9 cellular contexts compared by ENCODE assay signal in genomic region chr4:73434311-73434710, GRCh38. TPM values are rescaled to one million over a fixed set of nuclear protein-coding genes. Genes with fewer than 3 reads are reported as not detected.
DNase-seq lines count a peak whose midpoint lies in the region; ATAC-seq, FAIRE-seq and TF ChIP-seq lines count a peak whose summit lies in the region.
"Had no signal": no experiment of that assay in that cellular context is flagged by ENCODE, and none has a peak within 500 bp of the region (broad histone marks: within the 10 kb centered on the region; RNA-seq: fewer than 3 reads in every experiment).

No MANE protein-coding gene starts in this region.

- H3K9ac ChIP-seq in H1 (replicated peaks in 1 of 4; ENCODE audit: extremely low read depth in 1 of 4, low read depth in 3 of 4, low read length in 3 of 4): no peak overlapping the region

- no peaks in the 10 kb centered on the region for H3K27me3 ChIP-seq in H1 (replicated peaks in 1 of 4; ENCODE audit: control insufficient read depth in 3 of 4, extremely low read depth in 1 of 4, insufficient read depth in 3 of 4, low read length in 3 of 4)

- no peak overlapping the region for H4K91ac ChIP-seq in H1 (replicated peaks; ENCODE audit: insufficient read length, low read length)

- no peaks in the 10 kb centered on the region for H3K23me2 ChIP-seq in H1 (ENCODE audit: low read depth, low read length)

- H2BK20ac ChIP-seq in H1 (ENCODE audit: low read length): no peak overlapping the region

- H2BK15ac ChIP-seq in H1 (ENCODE audit: low read length): no peak overlapping the region

- H3K36me3 ChIP-seq in H1 (ENCODE audit: control insufficient read depth in 2 of 4, insufficient read depth in 4 of 4, low read length in 3 of 4): no peaks in the 10 kb centered on the region
- H3K36me3 ChIP-seq: neutrophil had no signal

- H2AFZ ChIP-seq in H1 (ENCODE audit: low read length): peak overlapping the region; percentile 92; the same call in 1 of the 2 replicates

- no peak for TF ChIP-seq RAD21 in A549 (conservative IDR thresholded peaks at IDR 0.05 in 1 of 2, IDR thresholded peaks at IDR 0.05 in 1 of 2)
- TF ChIP-seq RAD21 in H1 (IDR thresholded peaks at IDR 0.05 in 1 of 2, conservative IDR thresholded peaks at IDR 0.05 in 1 of 2; ENCODE audit: low read depth in 2 of 2, low read length in 2 of 2): peak; percentile 23 to 25; a peak in 3 of 4 replicates

- 68% methylated on average over 3 of the region's 3 CpGs for WGBS in A549 (ENCODE audit: missing lambda C conversion rate)
- 48% methylated on average over 3 of the region's 3 CpGs; no CpG with 5 or more reads in 1 of the 2 experiments for WGBS in H1 (ENCODE audit: extremely low coverage in 1 of 2, insufficient coverage in 1 of 2, insufficient read length in 1 of 2, insufficient replicate concordance in 2 of 2, low coverage in 1 of 2, low lambda C conversion rate in 2 of 2, missing lambda C conversion rate in 1 of 2), 2 experiments

- no peak for TF ChIP-seq POLR2A in A549 (IDR thresholded peaks at IDR 0.05; ENCODE audit: low read length)
- no peak for TF ChIP-seq POLR2A in H1 (IDR thresholded peaks at IDR 0.05; ENCODE audit: control extremely low read depth in 1 of 2, low read depth in 2 of 2, low read length in 2 of 2)

- H3K79me1 ChIP-seq in H1 (ENCODE audit: low read depth, low read length): no peaks in the 10 kb centered on the region

- H2BK5ac ChIP-seq in H1 (ENCODE audit: low read depth, low read length): no peak overlapping the region

- H3K18ac ChIP-seq in H1 (ENCODE audit: extremely low read depth, low read length): no peak overlapping the region

- H3K23ac ChIP-seq in H1 (ENCODE audit: insufficient read length): no peak overlapping the region

- no peak overlapping the region for H4K5ac ChIP-seq in H1 (ENCODE audit: insufficient read length, low read depth, low read length)

- POLR2A ChIA-PET in A549 (lab: Yijun Ruan, JAX): no interaction called here
- POLR2A ChIA-PET in H1 (lab: Charles Lee; ENCODE audit: partially characterized antibody): no interaction called here

- no peaks in the 10 kb centered on the region for H3K4me1 ChIP-seq in A549
- no peaks in the 10 kb centered on the region for H3K4me1 ChIP-seq in H1 (replicated peaks in 1 of 4; ENCODE audit: control insufficient read depth in 3 of 4, insufficient read depth in 4 of 4, low read length in 3 of 4)

- no peak for TF ChIP-seq EP300 in A549 (IDR thresholded peaks at IDR 0.05)
- TF ChIP-seq EP300 in H1 (IDR thresholded peaks at IDR 0.05; ENCODE audit: borderline replicate concordance in 1 of 2, low read depth in 2 of 2, low read length in 2 of 2): no peak

- no peak overlapping the region for H3K4ac ChIP-seq in H1 (replicated peaks; ENCODE audit: insufficient read length, low read depth, low read length)

- H3K56ac ChIP-seq in H1 (replicated peaks; ENCODE audit: insufficient read length, low read depth, low read length): no peak overlapping the region

- H4K20me1 ChIP-seq in H1 (replicated peaks in 1 of 2; ENCODE audit: control insufficient read depth in 1 of 2, insufficient read depth in 2 of 2, low read length in 2 of 2): no peaks in the 10 kb centered on the region

- FAIRE-seq in A549 (lab: Jason Lieb, UNC) (no peak), H1 (lab: Jason Lieb, UNC) (peak; percentile 50)

- CTCF ChIA-PET in A549 (lab: Yijun Ruan, JAX) (interaction anchor here (1.4 kb wide), 1 partner anchor 19 kb away, joined by 3 read pairs; no protein-coding TSS in a partner anchor), H1 (lab: Charles Lee; ENCODE audit: partially characterized antibody) (interaction anchor here (0.7 to 6.9 kb wide), 19 partner anchors 10 to 135 kb away, joined by 3 to 83 read pairs (median 4); no protein-coding TSS in a partner anchor)

- H3K27ac ChIP-seq in A549: no peak overlapping the region
- H3K27ac ChIP-seq in H1 (ENCODE audit: low read depth, low read length): no peak overlapping the region
- H3K27ac ChIP-seq: neutrophil had no signal

- no peak overlapping the region for H2BK12ac ChIP-seq in H1 (ENCODE audit: low read depth, low read length)

- H3K4me3 ChIP-seq in A549 (no peak overlapping the region), H1 (ENCODE audit: extremely low read depth in 1 of 4, insufficient read depth in 2 of 4, low read depth in 3 of 4, low read length in 4 of 4) (no peak overlapping the region)

- H4K8ac ChIP-seq in H1 (ENCODE audit: extremely low read depth, insufficient read depth, low read length): no peak overlapping the region

- 0 out of 3 replicates have a peak, but pooled peaks have one; percentile 10 for TF ChIP-seq CTCF in A549 (IDR thresholded peaks at IDR 0.05)
- TF ChIP-seq CTCF in H1 (IDR thresholded peaks at IDR 0.05; ENCODE audit: control extremely low read depth in 1 of 3, insufficient read depth in 1 of 3, low read depth in 1 of 3, low read length in 3 of 3): peak in 1 of 3 experiments; percentile 40; a peak in 2 of 4 replicates

- H3K4me2 ChIP-seq in A549 (no peak overlapping the region), H1 (ENCODE audit: insufficient read depth in 1 of 2, low read depth in 2 of 2, low read length in 2 of 2) (no peak overlapping the region)

- H3K9me3 ChIP-seq in A549 (no peaks in the 10 kb centered on the region), H1 (ENCODE audit: insufficient read depth in 2 of 2, low read depth in 1 of 2, low read length in 1 of 2) (no peaks in the 10 kb centered on the region)
- H3K9me3 ChIP-seq: neutrophil had no signal

- ATAC-seq in A549 (peak in 1 of 2 experiments; percentile 53; a peak in 1 of 6 replicates), GM18511 (IDR thresholded peaks at IDR 0.05; ENCODE audit: unreplicated experiment) (peak; percentile 72), GM18502 (IDR thresholded peaks at IDR 0.05; ENCODE audit: poor library complexity, unreplicated experiment) (no peak)

- H3K14ac ChIP-seq in H1 (ENCODE audit: insufficient read length): no peak overlapping the region

- H3K79me2 ChIP-seq in H1 (ENCODE audit: control insufficient read depth in 1 of 2, insufficient read depth in 2 of 2, low read length in 2 of 2): no peaks in the 10 kb centered on the region

- in situ Hi-C loops in KBM-7 (cut with MboI; ENCODE audit: low pct_unique_long_range_greater_than_20kb, low sequenced_read_pairs): no loop called here

- H2AK5ac ChIP-seq in H1 (ENCODE audit: low read depth, low read length): no peak overlapping the region

- peak; percentile 4 to 7 for DNase-seq in A549 (ENCODE audit: low read depth in 1 of 2, low spot score in 1 of 2)
- peak; percentile 15 for DNase-seq in KBM-7
- no peak for DNase-seq in H1 (ENCODE audit: low read depth in 1 of 2, low spot score in 2 of 2)
- DNase-seq in stimulated activated CD4-positive, alpha-beta T cell treated with anti-CD3 and anti-CD28 coated beads, Interleukin-4, amount 100 ng/mL, for 4 hours: no peak
- no peak for DNase-seq in T1000 (lab: John Stamatoyannopoulos, UW)
- no peak for DNase-seq in A172 (ENCODE audit: low spot score)

- no peak overlapping the region for H2BK120ac ChIP-seq in H1 (replicated peaks; ENCODE audit: low read depth, low read length)

RNA-seq across cellular contexts. Expression of gene AFP, which starts 1.7 kb away (rescaled TPM):
- polyA plus RNA-seq in A549 (2011; rRNA removed) (1.1 and 1.8 TPM in 2 replicates), A549 (2017; fragmentation: RNase III; extraction: RNeasy Plus Mini Kit Qiagen cat#74134 plus additional on column Dnase treatment) (4.0 to 4.5 TPM (median 4.5 TPM) in 3 replicates), H1 (2011; rRNA removed) (3.4 and 6.1 TPM in 2 replicates)
- 1.4 and 1.7 TPM in 2 replicates for polyA plus RNA-seq in A549 (2012; cell fraction: cytosol; rRNA removed)
- 0.60 and 0.64 TPM in 2 replicates for polyA plus RNA-seq in A549 (2012; cell fraction: nucleus; rRNA removed)
- 0.54 TPM in 1 of 2 replicates, not detected in the other for polyA minus RNA-seq in A549 (2011; rRNA and poly(A)+ RNA removed)
- 9.9 and 10.4 TPM in 2 replicates for total RNA-seq in H1 (2021; fragmentation: NEBNext Ultra II Directional; extraction: Animal tissue kit (Norgen Biotek cat#: 25700))
- polyA plus RNA-seq in H1 (2011; cell fraction: cytosol; rRNA removed): 6.2 TPM
- 1.9 TPM for polyA plus RNA-seq in H1 (2011; cell fraction: nucleus; rRNA removed)
- 4.1 to 11.5 TPM (median 7.7 TPM) in 4 replicates for polyA plus RNA-seq in H1 (2012, experiment 1 of 2)
- polyA plus RNA-seq in H1 (2012, experiment 2 of 2): 3.1 TPM
- 24.9 TPM for polyA plus RNA-seq in H1 (2013, experiment 1 of 2)
- 26.3 TPM for polyA plus RNA-seq in H1 (2013, experiment 2 of 2)
- 2.0 and 2.8 TPM in 2 replicates for polyA minus RNA-seq in H1 (2011; rRNA and poly(A)+ RNA removed)
- 3.3 TPM for polyA minus RNA-seq in H1 (2011; cell fraction: cytosol; rRNA and poly(A)+ RNA removed)
- polyA minus RNA-seq in H1 (2011; cell fraction: nucleus; rRNA and poly(A)+ RNA removed): 2.3 TPM
- 0.84 TPM in 1 of 2 replicates, not detected in the other for total RNA-seq in A172 (2014; rRNA removed; shearing (Covaris generic))

RNA-seq across cellular contexts. Expression of gene ALB, which starts 30.2 kb away (rescaled TPM):
- polyA plus RNA-seq in A549 (2011; rRNA removed): 0.25 and 0.48 TPM in 2 replicates
- not detected in 2 replicates for polyA plus RNA-seq in A549 (2012; cell fraction: cytosol; rRNA removed)
- polyA plus RNA-seq in A549 (2012; cell fraction: nucleus; rRNA removed): not detected in 2 replicates
- polyA plus RNA-seq in A549 (2017; fragmentation: RNase III; extraction: RNeasy Plus Mini Kit Qiagen cat#74134 plus additional on column Dnase treatment): 0.10 to 0.17 TPM in 2 of 3 replicates, not detected in the other
- polyA minus RNA-seq in A549 (2011; rRNA and poly(A)+ RNA removed): 0.29 TPM in 1 of 2 replicates, not detected in the other
- total RNA-seq in H1 (2021; fragmentation: NEBNext Ultra II Directional; extraction: Animal tissue kit (Norgen Biotek cat#: 25700)): not detected in 2 replicates
- polyA plus RNA-seq in H1 (2011; rRNA removed): 0.12 and 0.13 TPM in 2 replicates
- polyA plus RNA-seq in H1 (2011; cell fraction: cytosol; rRNA removed): 1.5 TPM
- polyA plus RNA-seq in H1 (2011; cell fraction: nucleus; rRNA removed): 0.07 TPM
- 3.1 TPM in 1 of 4 replicates, not detected in the others for polyA plus RNA-seq in H1 (2012, experiment 1 of 2)
- polyA plus RNA-seq in H1 (2012, experiment 2 of 2): 2.2 TPM
- polyA plus RNA-seq in H1 (2013, experiment 1 of 2): not detected
- polyA plus RNA-seq in H1 (2013, experiment 2 of 2): 0.09 TPM
- 0.98 TPM in 1 of 2 replicates, not detected in the other for polyA minus RNA-seq in H1 (2011; rRNA and poly(A)+ RNA removed)
- not detected for polyA minus RNA-seq in H1 (2011; cell fraction: cytosol; rRNA and poly(A)+ RNA removed)
- polyA minus RNA-seq in H1 (2011; cell fraction: nucleus; rRNA and poly(A)+ RNA removed): not detected
- not detected in 2 replicates for total RNA-seq in A172 (2014; rRNA removed; shearing (Covaris generic))

RNA-seq across cellular contexts. Expression of gene AFM, which starts 47.2 kb away (rescaled TPM):
- polyA plus RNA-seq in A549 (2011; rRNA removed) (not detected in 2 replicates), A549 (2017; fragmentation: RNase III; extraction: RNeasy Plus Mini Kit Qiagen cat#74134 plus additional on column Dnase treatment) (not detected in 3 replicates), H1 (2011; rRNA removed) (not detected in 2 replicates)
- polyA plus RNA-seq in A549 (2012; cell fraction: cytosol; rRNA removed): not detected in 2 replicates
- polyA plus RNA-seq in A549 (2012; cell fraction: nucleus; rRNA removed): not detected in 2 replicates
- polyA minus RNA-seq in A549 (2011; rRNA and poly(A)+ RNA removed): not detected in 2 replicates
- not detected in 2 replicates for total RNA-seq in H1 (2021; fragmentation: NEBNext Ultra II Directional; extraction: Animal tissue kit (Norgen Biotek cat#: 25700))
- polyA plus RNA-seq in H1 (2011; cell fraction: cytosol; rRNA removed): not detected
- not detected for polyA plus RNA-seq in H1 (2011; cell fraction: nucleus; rRNA removed)
- not detected in 4 replicates for polyA plus RNA-seq in H1 (2012, experiment 1 of 2)
- polyA plus RNA-seq in H1 (2012, experiment 2 of 2): not detected
- not detected for polyA plus RNA-seq in H1 (2013, experiment 1 of 2)
- polyA plus RNA-seq in H1 (2013, experiment 2 of 2): not detected
- not detected in 2 replicates for polyA minus RNA-seq in H1 (2011; rRNA and poly(A)+ RNA removed)
- polyA minus RNA-seq in H1 (2011; cell fraction: cytosol; rRNA and poly(A)+ RNA removed): not detected
- polyA minus RNA-seq in H1 (2011; cell fraction: nucleus; rRNA and poly(A)+ RNA removed): not detected
- total RNA-seq in A172 (2014; rRNA removed; shearing (Covaris generic)): not detected in 2 replicates

Comparison
In these comparisons a context has a peak if more than half of its experiments do, and no peak if none do; other contexts are left out.
1. DNase-seq: peak in A549 (2 of 2) and KBM-7 (single experiment); none in H1 (0 of 2), stimulated activated CD4-positive, alpha-beta T cell treated with anti-CD3 and anti-CD28 coated beads, Interleukin-4, amount 100 ng/mL, for 4 hours (0 of 2), T1000 (single experiment) and A172 (single experiment).
2. Of the 18 proteins assayed by ChIP-seq in both H1 and A549: peak only in H1: RAD21; only in A549: none; in both: none; in neither: 16; mixed calls (peak in some experiments, not most) for 1.